In genomic region chr9:127225747-127226646, GRCh38 we compare ENCODE assay signal across 9 cellular contexts. TPM values are rescaled to one million over a fixed set of nuclear protein-coding genes. Genes with fewer than 3 reads are reported as not detected.
DNase-seq lines count a peak whose midpoint lies in the region; ATAC-seq and TF ChIP-seq lines count a peak whose summit lies in the region.
"Had no signal": no experiment of that assay in that cellular context is flagged by ENCODE, and none has a peak within 500 bp of the region (broad histone marks: within the 10 kb centered on the region; RNA-seq: fewer than 3 reads in every experiment).

No MANE protein-coding gene starts in this region.

- no peak for TF ChIP-seq CTCF in Peyer's patch (IDR thresholded peaks at IDR 0.05)
- TF ChIP-seq CTCF in epithelial cell of proximal tubule (conservative IDR thresholded peaks at IDR 0.05; ENCODE audit: low read depth, low read length) = no peak
- TF ChIP-seq CTCF in ovary (IDR thresholded peaks at IDR 0.05) = no peak

- H3K27me3 ChIP-seq in Peyer's patch = no peaks in the 10 kb centered on the region
- H3K27me3 ChIP-seq in ovary = no peaks in the 10 kb centered on the region

- TF ChIP-seq EP300 in ovary (IDR thresholded peaks at IDR 0.05) = no peak

- intact Hi-C loops in ovary (cut with DNase I) = loop anchor here in 1 of 4 donors (2.0 kb wide), 1 partner anchor 171 kb away; the partner anchor contains the start of gene SLC2A8

- DNase-seq in NCI-H748 (lab: John Stamatoyannopoulos, UW; ENCODE audit: unreplicated experiment) (peak; percentile 48), NCI-H748 treated with DMSO at 0.1 percent for 48 hours (lab: John Stamatoyannopoulos, UW) (no peak), Peyer's patch (no peak), epithelial cell of proximal tubule (ENCODE audit: low read depth) (no peak), ovary (peak in 4 of 5 donors; percentile 35 to 53 (median 52)), NCI-H1436 (lab: John Stamatoyannopoulos, UW) (no peak), germinal center (ENCODE audit: low spot score) (no peak)
- DNase-seq: DND-41 had no signal

- no peak for TF ChIP-seq POLR2A in Peyer's patch (IDR thresholded peaks at IDR 0.05)
- TF ChIP-seq POLR2A in ovary (IDR thresholded peaks at IDR 0.05) = no peak

- WGBS in ovary, 3 donors = 25 to 43% (median 26%) methylated on average over 27 to 50 of the region's 50 CpGs

- no peak for ATAC-seq in HG03571 (IDR thresholded peaks at IDR 0.05; ENCODE audit: unreplicated experiment)

- H3K9me3 ChIP-seq in Peyer's patch (no peaks in the 10 kb centered on the region), ovary (no peaks in the 10 kb centered on the region)

- H3K36me3 ChIP-seq in Peyer's patch = no peaks in the 10 kb centered on the region
- H3K36me3 ChIP-seq in ovary = no peaks in the 10 kb centered on the region

- H3K27ac ChIP-seq in Peyer's patch (peak overlapping the region in 2 of 4 donors; percentile 77 to 85), ovary (peak overlapping the region in 1 of 2 donors; percentile 54)

- H3K4me3 ChIP-seq in Peyer's patch (peak overlapping the region; percentile 64 to 90 (median 88)), epithelial cell of proximal tubule (ENCODE audit: low read depth, low read length) (peak overlapping the region; percentile 70), ovary (peak overlapping the region; percentile 72)

- H3K4me1 ChIP-seq in Peyer's patch (peaks cover 0 to 16% (median 8%) of the 10 kb centered on the region in 4 donors), ovary (ENCODE audit: insufficient read depth) (peaks cover 5% of the 10 kb centered on the region)

RNA-seq across cellular contexts. Expression of gene GARNL3, which starts 38.6 kb away (rescaled TPM):
- total RNA-seq in Peyer's patch = 10 to 100 TPM; 12.3 to 78.4 (median 23.7) TPM
- 2.2 and 10.4 TPM in 2 replicates for total RNA-seq in epithelial cell of proximal tubule
- 10 to 100 TPM; 15.0 to 30.7 (median 22.9) TPM for total RNA-seq in ovary
- 10 to 100 TPM in 1 of 2 donors, 1 to 10 TPM in 1; 8.9 to 26.6 TPM for polyA plus RNA-seq in ovary

Comparison
In these comparisons a context has a peak if more than half of its experiments do, and no peak if none do; other contexts are left out.
1. DNase-seq: peak in NCI-H748 (single experiment) and ovary (4 of 5); none in NCI-H748 treated with DMSO at 0.1 percent for 48 hours (single experiment), Peyer's patch (0 of 3), epithelial cell of proximal tubule (single experiment), NCI-H1436 (single experiment) and germinal center (single experiment).
2. Peak in every context shown above with its lines, with median percentiles within 50 percentile points of each other: H3K4me3 ChIP-seq.